In genomic region chr5:122815218-122815767, GRCh38 we compare ENCODE assay signal across 3 cellular contexts.
A peak's percentile ranks its signal among the peaks of the same experiment; 100 is the strongest.
TF ChIP-seq lines count a peak whose summit lies in the region.

No MANE protein-coding gene starts in this region.

TF ChIP-seq in A549, 52 proteins besides CTCF, POLR2A, EP300 and RAD21:
- TF ChIP-seq SMC3 (IDR thresholded peaks at IDR 0.05) (no peak), TFCP2L1 (CRISPR knock-in tag; IDR thresholded peaks at IDR 0.05) (no peak), CEBPB (IDR thresholded peaks at IDR 0.05) (no peak), MAFK (IDR thresholded peaks at IDR 0.05; ENCODE audit: partially characterized antibody) (peak; percentile 82)

TF ChIP-seq in IMR-90, 13 proteins besides CTCF, POLR2A, EP300 and RAD21:
- TF ChIP-seq MXI1 (IDR thresholded peaks at IDR 0.05; ENCODE audit: borderline replicate concordance, low read depth, low read length) (no peak), MAFK (IDR thresholded peaks at IDR 0.05; ENCODE audit: low read depth, low read length) (peak; percentile 91), RCOR1 (IDR thresholded peaks at IDR 0.05; ENCODE audit: insufficient replicate concordance, low read length) (no peak), SMC3 (IDR thresholded peaks at IDR 0.05; ENCODE audit: low read depth, low read length) (no peak), USF2 (IDR thresholded peaks at IDR 0.05; ENCODE audit: low read depth, low read length) (no peak)

TF ChIP-seq in K562, 482 proteins besides CTCF, POLR2A, EP300 and RAD21:
- TF ChIP-seq MAFG (tag; conservative IDR thresholded peaks at IDR 0.05) (peak; percentile 71), CEBPG (CRISPR knock-in tag; IDR thresholded peaks at IDR 0.05) (no peak), CEBPG (tag; conservative IDR thresholded peaks at IDR 0.05 in 1 of 2, IDR thresholded peaks at IDR 0.05 in 1 of 2) (peak; percentile 25 to 62; a peak in 3 of 4 replicates), SMAD3 (CRISPR knock-in tag; conservative IDR thresholded peaks at IDR 0.05) (no peak), C11orf30 (IDR thresholded peaks at IDR 0.05; ENCODE audit: low read depth) (peak; percentile 85), MAFK (IDR thresholded peaks at IDR 0.05; ENCODE audit: low read length) (peak; percentile 81), ZFP36 (IDR thresholded peaks at IDR 0.05; ENCODE audit: low read depth, low read length, partially characterized antibody) (no peak), CREB3 (tag; conservative IDR thresholded peaks at IDR 0.05; ENCODE audit: low read depth) (no peak), ATF3 (IDR thresholded peaks at IDR 0.05) (peak; percentile 58), ATF3 (CRISPR knock-in tag; conservative IDR thresholded peaks at IDR 0.05) (no peak), ATF4 (CRISPR knock-in tag; IDR thresholded peaks at IDR 0.05) (no peak), ZNF316 (IDR thresholded peaks at IDR 0.05) (peak; percentile 93), SRSF7 (optimal IDR thresholded peaks at IDR 0.05; ENCODE audit: low read depth, low read length) (no peak), RBBP5 (IDR thresholded peaks at IDR 0.05; ENCODE audit: borderline replicate concordance, insufficient read depth, low read length, poor library complexity, severe bottlenecking) (no peak), MAFF (IDR thresholded peaks at IDR 0.05; ENCODE audit: low read length) (peak; percentile 77), STAT5A (IDR thresholded peaks at IDR 0.05; ENCODE audit: borderline replicate concordance, low read length) (no peak), ZNF551 (CRISPR knock-in tag; IDR thresholded peaks at IDR 0.05) (no peak), ZC3H4 (CRISPR knock-in tag; IDR thresholded peaks at IDR 0.05; ENCODE audit: borderline replicate concordance) (no peak), RB1 (IDR thresholded peaks at IDR 0.05; ENCODE audit: low read depth) (no peak)
